In genomic region chr11:66727282-66727882, GRCh38 we compare ENCODE assay signal across 8 cellular contexts. TPM values are rescaled to one million over a fixed set of nuclear protein-coding genes. Genes with fewer than 3 reads are reported as not detected.
DNase-seq lines count a peak whose midpoint lies in the region; ATAC-seq lines count a peak whose summit lies in the region.

No MANE protein-coding gene starts in this region.

- no peak overlapping the region for H3K27ac ChIP-seq in right cardiac atrium (ENCODE audit: low read length)

- H3K4me3 ChIP-seq in right cardiac atrium (ENCODE audit: low read length), result peak overlapping the region; percentile 97

- peaks cover 35% of the 10 kb centered on the region for H3K27me3 Mint-ChIP-seq in activated naive CD8-positive, alpha-beta T cell

- no peaks in the 10 kb centered on the region for H3K27me3 ChIP-seq in right cardiac atrium (ENCODE audit: control insufficient read depth, insufficient read depth)

- no peaks in the 10 kb centered on the region for H3K9me3 Mint-ChIP-seq in activated naive CD8-positive, alpha-beta T cell (ENCODE audit: low read depth)

- peak; percentile 60 to 72 for ATAC-seq in right cardiac atrium

- WGBS in right cardiac atrium, result 2% methylated on average over 58 of the region's 58 CpGs

- peak overlapping the region; percentile 63 for H3K4me3 Mint-ChIP-seq in activated naive CD8-positive, alpha-beta T cell

- intact Hi-C loops in right cardiac atrium (cut with DNase I), result no loop called here

- DNase-seq in DMS153 treated with DMSO at 0.1 percent for 48 hours (lab: John Stamatoyannopoulos, UW; ENCODE audit: unreplicated experiment), result peak; percentile 24
- no peak for DNase-seq in DMS153 (lab: John Stamatoyannopoulos, UW)
- peak; percentile 34 for DNase-seq in NCI-H1092 (lab: John Stamatoyannopoulos, UW)
- DNase-seq in right cardiac atrium, result peak; percentile 51 to 74 (median 72)
- DNase-seq in retina, result peak; percentile 77
- DNase-seq in NCI-H2171 treated with DMSO at 0.1 percent for 48 hours (lab: John Stamatoyannopoulos, UW), result no peak
- no peak for DNase-seq in OCI-M1 (lab: John Stamatoyannopoulos, UW)

- H3K4me1 Mint-ChIP-seq in activated naive CD8-positive, alpha-beta T cell (ENCODE audit: low read depth), result peaks cover 19% of the 10 kb centered on the region

- no peaks in the 10 kb centered on the region for H3K36me3 Mint-ChIP-seq in activated naive CD8-positive, alpha-beta T cell

- H3K27ac Mint-ChIP-seq in activated naive CD8-positive, alpha-beta T cell, result peak overlapping the region; percentile 46

- H3K4me1 ChIP-seq in right cardiac atrium (ENCODE audit: control insufficient read depth, insufficient read depth, low read length), result peaks cover 4% of the 10 kb centered on the region

- no peaks in the 10 kb centered on the region for H3K9me3 ChIP-seq in right cardiac atrium (ENCODE audit: control insufficient read depth, low read length)

RNA-seq across cellular contexts. Expression of gene SPTBN2, which starts 1.6 kb away (rescaled TPM):
- 1 to 10 TPM; 2.3 to 7.0 (median 3.1) TPM for total RNA-seq in right cardiac atrium
- 0.38 TPM for polyA plus RNA-seq in right cardiac atrium

RNA-seq across cellular contexts. Expression of gene RBM4B, which starts 49.7 kb away (rescaled TPM):
- total RNA-seq in right cardiac atrium, result 10 to 100 TPM in 3 of 4 donors, 1 to 10 TPM in 1; 9.0 to 15.7 (median 12.2) TPM
- polyA plus RNA-seq in right cardiac atrium, result 11.5 TPM

Comparison
In these comparisons a context has a peak if more than half of its experiments do, and no peak if none do; other contexts are left out.
1. DNase-seq: peak in DMS153 treated with DMSO at 0.1 percent for 48 hours (single experiment), NCI-H1092 (single experiment), right cardiac atrium (3 of 3) and retina (single experiment); none in DMS153 (single experiment), NCI-H2171 treated with DMSO at 0.1 percent for 48 hours (single experiment) and OCI-M1 (single experiment).